ENCODE assay signal across 25 cellular contexts in the genomic region with DNA sequence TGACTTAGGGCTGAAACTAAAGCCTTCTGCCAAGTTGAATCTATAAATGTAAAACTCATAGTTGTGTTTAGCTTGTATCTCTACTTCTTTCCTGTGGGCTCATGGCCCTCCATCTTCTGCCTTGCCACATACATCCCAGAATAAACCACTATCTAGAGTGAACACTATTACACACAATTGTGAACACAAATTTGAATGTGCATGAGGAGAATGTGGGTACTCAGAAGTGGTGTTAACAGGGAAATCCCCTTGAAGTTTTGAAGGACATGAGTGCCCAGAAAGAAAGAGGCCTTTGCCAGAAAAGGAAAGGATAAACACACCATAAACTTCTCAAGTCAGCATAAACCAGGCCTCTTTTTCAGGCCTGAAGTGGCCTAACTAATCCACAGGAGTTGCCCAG. TPM values are rescaled to one million over a fixed set of nuclear protein-coding genes. Genes with fewer than 3 reads are reported as not detected.
DNase-seq lines count a peak whose midpoint lies in the region; ATAC-seq, FAIRE-seq and TF ChIP-seq lines count a peak whose summit lies in the region.
"Had no signal": no experiment of that assay in that cellular context is flagged by ENCODE, and none has a peak within 500 bp of the region (broad histone marks: within the 10 kb centered on the region; RNA-seq: fewer than 3 reads in every experiment).

No MANE protein-coding gene starts in this region.

- TF ChIP-seq EP300 in K562 (IDR thresholded peaks at IDR 0.05; ENCODE audit: low read length) (no peak), sigmoid colon (IDR thresholded peaks at IDR 0.05) (no peak)

- peak overlapping the region; percentile 57 to 71 for H3K27ac Mint-ChIP-seq in natural killer cell treated with Interleukin-12 subunit alpha and Interleukin-12 subunit beta and Interleukin-15 and Interleukin-18, amount 100 ng/mL, for 72 hours
- no peak overlapping the region for H3K27ac Mint-ChIP-seq in natural killer cell
- H3K27ac Mint-ChIP-seq: CD14-positive monocyte; CD4-positive, alpha-beta T cell; CD8-positive, alpha-beta memory T cell; GM23338; H9 had no signal

- H3K27me3 ChIP-seq in K562 (ENCODE audit: control insufficient read depth in 2 of 2, insufficient read depth in 2 of 2, low read length in 2 of 2) (no peaks in the 10 kb centered on the region), sigmoid colon (no peaks in the 10 kb centered on the region)
- H3K27me3 ChIP-seq: BE2C; BLaER1 treated with 17β-estradiol and CSF1 and Interleukin-3, amounts not matched to agents 10 nM and 100 nM had no signal

- in situ Hi-C loops in K562 (cut with MboI): no loop called here

- H3K36me3 Mint-ChIP-seq in natural killer cell treated with Interleukin-12 subunit alpha and Interleukin-12 subunit beta and Interleukin-15 and Interleukin-18, amount 100 ng/mL, for 72 hours: peaks cover 5% of the 10 kb centered on the region
- no peaks in the 10 kb centered on the region for H3K36me3 Mint-ChIP-seq in natural killer cell

- no peak for TF ChIP-seq RAD21 in K562 (CRISPR knock-in tag; conservative IDR thresholded peaks at IDR 0.05 in 1 of 2, IDR thresholded peaks at IDR 0.05 in 1 of 2)

- peak; percentile 70 to 72 for ATAC-seq in natural killer cell treated with Interleukin-12 subunit alpha and Interleukin-12 subunit beta and Interleukin-15 and Interleukin-18, amount 100 ng/mL, for 72 hours
- ATAC-seq in natural killer cell (no peak), K562 (no peak)
- ATAC-seq: A549, GM12878, GM23338, HCT116 had no signal

- H3K4me1 ChIP-seq in K562 (replicated peaks in 1 of 2; ENCODE audit: control insufficient read depth in 2 of 2, insufficient read depth in 2 of 2, low read length in 2 of 2) (peaks cover 4 to 12% of the 10 kb centered on the region in 2 experiments; a peak in 4 of 5 replicates), sigmoid colon (peaks cover 0 to 18% (median 9%) of the 10 kb centered on the region in 4 donors), kidney (ENCODE audit: control insufficient read depth in 1 of 2, insufficient read depth in 1 of 2, low read depth in 1 of 2, low read length in 2 of 2) (no peaks in the 10 kb centered on the region)
- H3K4me1 ChIP-seq: A549; BE2C; BLaER1 treated with 17β-estradiol and CSF1 and Interleukin-3, amounts not matched to agents 10 nM and 100 nM had no signal

- no peaks in the 10 kb centered on the region for H3K9me3 ChIP-seq in K562 (replicated peaks; ENCODE audit: control insufficient read depth, insufficient read depth, low read depth, low read length)
- H3K9me3 ChIP-seq in sigmoid colon: no peaks in the 10 kb centered on the region
- H3K9me3 ChIP-seq in kidney (ENCODE audit: control insufficient read depth in 1 of 2, low read length in 2 of 2): no peaks in the 10 kb centered on the region
- H3K9me3 ChIP-seq: A549, BE2C had no signal

- peaks cover 0 to 2% of the 10 kb centered on the region in 2 donors for H3K27me3 Mint-ChIP-seq in natural killer cell treated with Interleukin-12 subunit alpha and Interleukin-12 subunit beta and Interleukin-15 and Interleukin-18, amount 100 ng/mL, for 72 hours
- peaks cover 0 to 2% of the 10 kb centered on the region in 2 donors for H3K27me3 Mint-ChIP-seq in natural killer cell (ENCODE audit: low read depth in 2 of 2)
- H3K27me3 Mint-ChIP-seq: CD4-positive, alpha-beta T cell; CD8-positive, alpha-beta memory T cell had no signal

- peak overlapping the region; percentile 2 for H3K4me3 Mint-ChIP-seq in natural killer cell treated with Interleukin-12 subunit alpha and Interleukin-12 subunit beta and Interleukin-15 and Interleukin-18, amount 100 ng/mL, for 72 hours
- H3K4me3 Mint-ChIP-seq in natural killer cell: no peak overlapping the region
- H3K4me3 Mint-ChIP-seq: CD14-positive monocyte; CD4-positive, alpha-beta T cell; CD8-positive, alpha-beta memory T cell; GM23338; H9 had no signal

- peak overlapping the region; percentile 32; the same call in 1 of the 2 replicates for H2AFZ ChIP-seq in K562 (ENCODE audit: low read depth, low read length)
- H2AFZ ChIP-seq: GM23338 had no signal

- H3K9me1 ChIP-seq in K562 (ENCODE audit: control insufficient read depth, insufficient read depth, low read length): no peaks in the 10 kb centered on the region

- no TSS peak for BruUV-seq in K562 (replicated peaks; lab: Mats Ljungman, UMichigan)

- TF ChIP-seq CTCF in natural killer cell (IDR thresholded peaks at IDR 0.05): no peak
- no peak for TF ChIP-seq CTCF in K562 (IDR thresholded peaks at IDR 0.05 in 2 of 3, conservative IDR thresholded peaks at IDR 0.05 in 1 of 3; ENCODE audit: insufficient read depth in 2 of 3, low read depth in 1 of 3, low read length in 3 of 3)
- no peak for TF ChIP-seq CTCF in sigmoid colon (IDR thresholded peaks at IDR 0.05)
- no peak for TF ChIP-seq CTCF in kidney (IDR thresholded peaks at IDR 0.05; ENCODE audit: borderline replicate concordance, extremely low read depth, insufficient read depth)

- TF ChIP-seq POLR2A in K562 (conservative IDR thresholded peaks at IDR 0.05): no peak
- TF ChIP-seq POLR2A in sigmoid colon (IDR thresholded peaks at IDR 0.05): no peak

- H3K4me2 ChIP-seq in K562 (ENCODE audit: insufficient read depth, low read length): no peak overlapping the region
- H3K4me2 ChIP-seq: A549, GM23338 had no signal

- H3K4me1 Mint-ChIP-seq in natural killer cell treated with Interleukin-12 subunit alpha and Interleukin-12 subunit beta and Interleukin-15 and Interleukin-18, amount 100 ng/mL, for 72 hours (ENCODE audit: low read depth in 2 of 2): peaks cover 11 to 18% of the 10 kb centered on the region in 2 donors
- no peaks in the 10 kb centered on the region for H3K4me1 Mint-ChIP-seq in natural killer cell
- H3K4me1 Mint-ChIP-seq: CD14-positive monocyte; CD8-positive, alpha-beta memory T cell; GM23338; H9 had no signal

- intact Hi-C loops in natural killer cell (cut with micrococcal nuclease): no loop called here
- intact Hi-C loops in K562 (cut with micrococcal nuclease): no loop called here
- intact Hi-C loops in sigmoid colon (cut with DNase I): no loop called here
- intact Hi-C loops in kidney (cut with DNase I): no loop called here

- H3K27ac ChIP-seq in K562 (ENCODE audit: extremely low read depth, low read depth, low read length): no peak overlapping the region
- peak overlapping the region in 3 of 4 donors; percentile 23 to 43 (median 39) for H3K27ac ChIP-seq in sigmoid colon
- H3K27ac ChIP-seq in kidney (ENCODE audit: low read depth in 2 of 2, low read length in 2 of 2): no peak overlapping the region
- H3K27ac ChIP-seq: A549; BLaER1 treated with 17β-estradiol and CSF1 and Interleukin-3, amounts not matched to agents 10 nM and 100 nM had no signal

- no peaks in the 10 kb centered on the region for H3K9me3 Mint-ChIP-seq in natural killer cell treated with Interleukin-12 subunit alpha and Interleukin-12 subunit beta and Interleukin-15 and Interleukin-18, amount 100 ng/mL, for 72 hours
- no peaks in the 10 kb centered on the region for H3K9me3 Mint-ChIP-seq in natural killer cell
- H3K9me3 Mint-ChIP-seq: CD14-positive monocyte; CD4-positive, alpha-beta T cell; CD8-positive, alpha-beta memory T cell; GM23338; H9 had no signal

- no peak for DNase-seq in natural killer cell treated with Interleukin-12 subunit alpha and Interleukin-12 subunit beta and Interleukin-15 and Interleukin-18, amount 100 ng/mL, for 72 hours (ENCODE audit: low spot score)
- DNase-seq in natural killer cell (no peak), K562 (ENCODE audit: extremely low read depth in 1 of 4, low spot score in 3 of 4) (no peak), sigmoid colon (no peak), anterior cingulate cortex (lab: John Stamatoyannopoulos, UW) (no peak), kidney (no peak)
- DNase-seq: 8988T; ACHN; AML-193; BE2C; CD4-positive, alpha-beta T cell; CD8-positive, alpha-beta memory T cell; DMS 273 treated with DMSO at 0.1 percent for 48 hours; DMS79; EL; GDM1; H9 had no signal

- H4K20me1 ChIP-seq in K562 (replicated peaks; ENCODE audit: control insufficient read depth, insufficient read depth, low read length): no peaks in the 10 kb centered on the region
- H4K20me1 ChIP-seq: BLaER1 treated with 17β-estradiol and CSF1 and Interleukin-3, amounts not matched to agents 10 nM and 100 nM had no signal

- H3K9ac ChIP-seq in K562 (ENCODE audit: insufficient read depth in 1 of 2, low read depth in 2 of 2, low read length in 2 of 2) (no peak overlapping the region), kidney (ENCODE audit: low read length in 2 of 2) (no peak overlapping the region)
- H3K9ac ChIP-seq: BLaER1 treated with 17β-estradiol and CSF1 and Interleukin-3, amounts not matched to agents 10 nM and 100 nM had no signal

- no peaks in the 10 kb centered on the region for H3K79me2 ChIP-seq in K562 (ENCODE audit: control insufficient read depth, insufficient read depth, low read length)

- H3K36me3 ChIP-seq in K562 (ENCODE audit: control insufficient read depth, insufficient read depth, low read length): no peaks in the 10 kb centered on the region
- no peaks in the 10 kb centered on the region for H3K36me3 ChIP-seq in sigmoid colon
- H3K36me3 ChIP-seq in kidney (ENCODE audit: control insufficient read depth in 1 of 2, insufficient read depth in 2 of 2, low read length in 2 of 2): no peaks in the 10 kb centered on the region
- H3K36me3 ChIP-seq: BE2C; BLaER1 treated with 17β-estradiol and CSF1 and Interleukin-3, amounts not matched to agents 10 nM and 100 nM had no signal

- no peak for FAIRE-seq in K562 (lab: Jason Lieb, UNC)
- FAIRE-seq in kidney (lab: Jason Lieb, UNC): no peak
- FAIRE-seq: A549, D721Med, GM12878, GM18507 had no signal

- POLR2A ChIA-PET in K562 (lab: Yijun Ruan, JAX): interaction anchor here (0.6 to 1.9 kb wide), 3 partner anchors 10 to 829 kb away, joined by 3 to 10 read pairs (median 3); a partner anchor contains a TSS

- CTCF ChIA-PET in K562 (lab: Yijun Ruan, JAX; ENCODE audit: low intra/inter-chr PET ratio): interaction anchor here (0.6 kb wide), 1 partner anchor 777 kb away, joined by 3 read pairs; no protein-coding TSS in a partner anchor

- H3K4me3 ChIP-seq in K562 (no peak overlapping the region), sigmoid colon (no peak overlapping the region), kidney (ENCODE audit: low read length in 2 of 2) (no peak overlapping the region)
- H3K4me3 ChIP-seq: A549; BLaER1 treated with 17β-estradiol and CSF1 and Interleukin-3, amounts not matched to agents 10 nM and 100 nM; GM12878; GM23338 had no signal

RNA-seq across cellular contexts. Expression of a gene that starts 20.2 kb away (rescaled TPM):
- total RNA-seq in natural killer cell treated with Interleukin-12 subunit alpha and Interleukin-12 subunit beta and Interleukin-15 and Interleukin-18, amount 100 ng/mL, for 72 hours: 10 to 100 TPM; 12.1 to 14.2 TPM
- total RNA-seq in natural killer cell: 1 to 10 TPM; 5.9 to 7.1 (median 6.0) TPM
- 6.1 and 9.9 TPM in 2 replicates for total RNA-seq in K562 (2011; cell fraction: chromatin; rRNA removed; ENCODE audit: low replicate concordance)
- total RNA-seq in K562 (2011; cell fraction: nucleolus; rRNA removed): 4.5 and 7.5 TPM in 2 replicates
- total RNA-seq in K562 (2011; cell fraction: nucleoplasm; rRNA removed): 6.5 and 10.7 TPM in 2 replicates
- total RNA-seq in K562 (2014; rRNA removed): 5.5 and 5.9 TPM in 2 replicates
- 10.8 and 11.7 TPM in 2 replicates for total RNA-seq in K562 (2014; rRNA removed; fragmentation: Illumina TruSeq; extraction: Trizol)
- 8.5 and 9.6 TPM in 2 replicates for total RNA-seq in K562 (2015; rRNA removed; fragmentation: Illumina TruSeq; extraction: Trizol)
- 9.2 TPM in 2 replicates for total RNA-seq in K562 (2021)
- 15.7 and 16.9 TPM in 2 replicates for polyA plus RNA-seq in K562 (2011; rRNA removed)
- polyA plus RNA-seq in K562 (2011; cell fraction: cytosol; rRNA removed): 11.4 and 13.1 TPM in 2 replicates
- 9.5 and 11.2 TPM in 2 replicates for polyA plus RNA-seq in K562 (2011; cell fraction: nucleus; rRNA removed)
- 5.4 and 5.9 TPM in 2 replicates for polyA plus RNA-seq in K562 (2012)
- polyA plus RNA-seq in K562 (2014; fragmentation: Illumina TruSeq; extraction: Trizol): 10.1 and 10.6 TPM in 2 replicates
- 1 to 10 TPM in 1 of 2 experiments, under 1 TPM in 1; 0.69 to 2.4 TPM for polyA plus RNA-seq in K562 (2014; fragmentation: Nextera tagmentation; extraction: Ambion mirVana)
- polyA plus RNA-seq in K562 (2014; rRNA removed): 8.6 and 8.9 TPM in 2 replicates
- 32.0 and 33.3 TPM in 2 replicates for polyA minus RNA-seq in K562 (2011; rRNA and poly(A)+ RNA removed)
- polyA minus RNA-seq in K562 (2011; cell fraction: cytosol; rRNA and poly(A)+ RNA removed): 9.4 and 13.2 TPM in 2 replicates
- 4.7 and 8.8 TPM in 2 replicates for polyA minus RNA-seq in K562 (2011; cell fraction: nucleus; rRNA and poly(A)+ RNA removed)
- total RNA-seq in sigmoid colon: 1 to 10 TPM; 3.3 to 6.4 (median 4.6) TPM
- 1 to 10 TPM; 1.8 to 3.5 (median 2.8) TPM for polyA plus RNA-seq in sigmoid colon
- total RNA-seq in kidney: 6.2 TPM
- polyA plus RNA-seq in kidney (ENCODE audit: insufficient read depth, low read depth, low replicate concordance): 1.8 TPM

Comparison
In these comparisons a context has a peak if more than half of its experiments do, and no peak if none do; other contexts are left out.
1. ATAC-seq: peak in natural killer cell treated with Interleukin-12 subunit alpha and Interleukin-12 subunit beta and Interleukin-15 and Interleukin-18, amount 100 ng/mL, for 72 hours (2 of 2); none in natural killer cell (0 of 3) and K562 (single experiment).
2. H3K27ac Mint-ChIP-seq: peak in natural killer cell treated with Interleukin-12 subunit alpha and Interleukin-12 subunit beta and Interleukin-15 and Interleukin-18, amount 100 ng/mL, for 72 hours (2 of 2); none in natural killer cell (0 of 2).
3. H3K27ac ChIP-seq: peak in sigmoid colon (3 of 4); none in K562 (single experiment) and kidney (0 of 2).